21 cellular contexts compared by ENCODE assay signal in genomic region chr9:112054916-112055315, GRCh38.
DNase-seq lines count a peak whose midpoint lies in the region; ATAC-seq, FAIRE-seq and TF ChIP-seq lines count a peak whose summit lies in the region.
"Had no signal": no experiment of that assay in that cellular context is flagged by ENCODE, and none has a peak within 500 bp of the region (broad histone marks: within the 10 kb centered on the region; RNA-seq: fewer than 3 reads in every experiment).

No MANE protein-coding gene starts in this region.

- H2AFZ ChIP-seq in GM12878 (ENCODE audit: control insufficient read depth, low read depth, low read length) (no peak overlapping the region), mesenchymal stem cell (ENCODE audit: low read depth, low read length) (no peak overlapping the region)

- CTCF ChIA-PET in GM12878 (lab: Yijun Ruan, JAX) = no interaction called here

- TF ChIP-seq POLR2A in GM12891 (IDR thresholded peaks at IDR 0.05; ENCODE audit: low read depth, low read length) (no peak), GM12878 (IDR thresholded peaks at IDR 0.05; ENCODE audit: low read depth, low read length) (no peak), spleen (IDR thresholded peaks at IDR 0.05) (no peak)

- H3K4me1 ChIP-seq in GM12878 (ENCODE audit: control insufficient read depth, insufficient read depth, low read length) = peaks cover 37% of the 10 kb centered on the region
- peaks cover 12% of the 10 kb centered on the region for H3K4me1 ChIP-seq in mesenchymal stem cell (ENCODE audit: control insufficient read depth, insufficient read depth, low read depth, low read length)
- peaks cover 0 to 51% (median 31%) of the 10 kb centered on the region in 6 donors for H3K4me1 ChIP-seq in spleen
- H3K4me1 ChIP-seq: BLaER1, Caco-2, HAP-1 had no signal

- no peaks in the 10 kb centered on the region for H3K36me3 ChIP-seq in GM12878 (ENCODE audit: control insufficient read depth in 2 of 2, insufficient read depth in 2 of 2, low read length in 1 of 2)
- peaks cover 0 to 5% of the 10 kb centered on the region in 2 experiments for H3K36me3 ChIP-seq in mesenchymal stem cell (ENCODE audit: control insufficient read depth in 1 of 2, insufficient read depth in 2 of 2, low read depth in 1 of 2, low read length in 2 of 2)
- peaks cover 0 to 21% (median 0%) of the 10 kb centered on the region in 6 donors for H3K36me3 ChIP-seq in spleen
- H3K36me3 ChIP-seq: HAP-1 had no signal

- H4K8ac ChIP-seq in mesenchymal stem cell (ENCODE audit: low read length) = peak overlapping the region; percentile 20

- H3K79me2 ChIP-seq in GM12878 (ENCODE audit: control insufficient read depth, insufficient read depth, low read length) = no peaks in the 10 kb centered on the region

- no peak overlapping the region for H3K4ac ChIP-seq in mesenchymal stem cell (ENCODE audit: low read depth in 1 of 2, low read length in 2 of 2)

- 43% methylated on average over 4 of the region's 4 CpGs for WGBS in GM12878 (ENCODE audit: insufficient coverage, insufficient replicate concordance, low lambda C conversion rate, missing lambda C conversion rate)
- 98% methylated on average over 4 of the region's 4 CpGs for WGBS in mesenchymal stem cell
- WGBS in spleen, 5 donors = 88 to 94% (median 93%) methylated on average over 4 of the region's 4 CpGs

- DNase-seq in GM12891 (ENCODE audit: insufficient read length, low spot score) = no peak
- no peak for DNase-seq in GM12878 (ENCODE audit: low read depth, low spot score)
- DNase-seq in mesenchymal stem cell = no peak
- DNase-seq in spleen = no peak
- DNase-seq in NCI-H526 (lab: John Stamatoyannopoulos, UW) = no peak
- DNase-seq: Caco-2; CD4-positive, CD25-positive, alpha-beta regulatory T cell; CD8-positive, alpha-beta T cell; DMS79; EL; GDM1; GOT3; HFFc6 had no signal

- peaks cover 2% of the 10 kb centered on the region for H3K79me1 ChIP-seq in mesenchymal stem cell (replicated peaks; ENCODE audit: low read length, poor library complexity, severe bottlenecking)

- TF ChIP-seq RAD21 in GM12878 (IDR thresholded peaks at IDR 0.05; ENCODE audit: insufficient read depth, low read depth, low read length) = no peak

- intact Hi-C loops in GM12878 (cut with micrococcal nuclease; ENCODE audit: unreplicated experiment) = no loop called here
- intact Hi-C loops in spleen (cut with DNase I; ENCODE audit: low total_unique reads) = no loop called here

- H3K4me3 ChIP-seq in GM12878 (no peak overlapping the region), mesenchymal stem cell (ENCODE audit: insufficient read depth in 1 of 2, low read depth in 1 of 2, low read length in 2 of 2) (no peak overlapping the region), spleen (no peak overlapping the region)
- H3K4me3 ChIP-seq: BLaER1, HAP-1 had no signal

- H3K18ac ChIP-seq in mesenchymal stem cell (ENCODE audit: low read depth in 1 of 2, low read length in 2 of 2) = no peak overlapping the region

- no peak overlapping the region for H3K14ac ChIP-seq in mesenchymal stem cell (ENCODE audit: low read length in 2 of 2)

- no peak overlapping the region for H2BK12ac ChIP-seq in mesenchymal stem cell (ENCODE audit: low read length in 2 of 2)

- H3K9ac ChIP-seq in GM12878 (ENCODE audit: control insufficient read depth, insufficient read depth, low read length) (no peak overlapping the region), mesenchymal stem cell (ENCODE audit: low read length) (no peak overlapping the region)
- H3K9ac ChIP-seq: BLaER1 had no signal

- ATAC-seq in GM12878 = no peak
- ATAC-seq in HG02759 (IDR thresholded peaks at IDR 0.05; ENCODE audit: unreplicated experiment) = no peak
- ATAC-seq: CD8-positive, alpha-beta T cell had no signal

- no peak overlapping the region for H4K91ac ChIP-seq in mesenchymal stem cell (ENCODE audit: low read length)

- FAIRE-seq in GM12891 (lab: Jason Lieb, UNC) (no peak), GM12878 (lab: Jason Lieb, UNC) (no peak)
- FAIRE-seq: A204.1, GM12892, H54 had no signal

- H3K27me3 ChIP-seq in GM12878 (replicated peaks in 1 of 2; ENCODE audit: control insufficient read depth in 2 of 2, insufficient read depth in 2 of 2, low read length in 1 of 2) (no peaks in the 10 kb centered on the region), mesenchymal stem cell (ENCODE audit: control insufficient read depth in 1 of 2, insufficient read depth in 1 of 2, low read length in 2 of 2) (no peaks in the 10 kb centered on the region), spleen (replicated peaks in 1 of 7) (no peaks in the 10 kb centered on the region)
- H3K27me3 ChIP-seq: BLaER1 had no signal

- H3K4me2 ChIP-seq in GM12878 (ENCODE audit: control insufficient read depth, insufficient read depth) = no peak overlapping the region
- H3K4me2 ChIP-seq in mesenchymal stem cell (ENCODE audit: low read length, poor library complexity, severe bottlenecking) = no peak overlapping the region
- H3K4me2 ChIP-seq: BLaER1 had no signal

- POLR2A ChIA-PET in GM12878 (lab: Charles Lee) = interaction anchor here (0.7 to 1.1 kb wide), 2 partner anchors 22 to 60 kb away, joined by 3 read pairs; no protein-coding TSS in a partner anchor

- no TSS peak for BruUV-seq in GM12878 (replicated peaks; lab: Mats Ljungman, UMichigan)

- no peak overlapping the region for H3K23ac ChIP-seq in mesenchymal stem cell (ENCODE audit: low read length in 2 of 2)

- H2BK120ac ChIP-seq in mesenchymal stem cell (ENCODE audit: low read depth, low read length) = no peak overlapping the region

- H2BK5ac ChIP-seq in mesenchymal stem cell (ENCODE audit: low read depth, low read length, poor library complexity, severe bottlenecking) = no peak overlapping the region

- H3K27ac ChIP-seq in GM12878 (ENCODE audit: control insufficient read depth, insufficient read depth) (no peak overlapping the region), mesenchymal stem cell (ENCODE audit: low read length, poor library complexity, severe bottlenecking) (no peak overlapping the region), spleen (no peak overlapping the region)
- H3K27ac ChIP-seq: 22Rv1, BLaER1, C4-2B had no signal

- no peaks in the 10 kb centered on the region; the same call in 1 of the 3 replicates for H3K9me3 ChIP-seq in GM12878 (replicated peaks; ENCODE audit: control insufficient read depth, insufficient read depth, low read length)
- H3K9me3 ChIP-seq in mesenchymal stem cell (ENCODE audit: control insufficient read depth, low read length) = no peaks in the 10 kb centered on the region
- no peaks in the 10 kb centered on the region for H3K9me3 ChIP-seq in spleen
- H3K9me3 ChIP-seq: Caco-2, HAP-1 had no signal

- H4K20me1 ChIP-seq in GM12878 (ENCODE audit: control insufficient read depth, insufficient read depth) = no peaks in the 10 kb centered on the region
- H4K20me1 ChIP-seq: BLaER1 had no signal

- SMC1A ChIA-PET in GM12878 (lab: Charles Lee; ENCODE audit: uncharacterized antibody, unreplicated experiment) = interaction anchor here (0.7 to 1.7 kb wide), 4 partner anchors 12 to 197 kb away, joined by 3 to 4 read pairs (median 4); no protein-coding TSS in a partner anchor

- RAD21 ChIA-PET in GM12878 (lab: Charles Lee; ENCODE audit: unreplicated experiment) = no interaction called here

- H2BK15ac ChIP-seq in mesenchymal stem cell (ENCODE audit: low read depth, poor library complexity, severe bottlenecking) = no peak overlapping the region

- TF ChIP-seq EP300 in GM12878 (IDR thresholded peaks at IDR 0.05; ENCODE audit: borderline replicate concordance in 1 of 2, control insufficient read depth in 1 of 2, low read depth in 2 of 2, low read length in 2 of 2) = no peak

- in situ Hi-C loops in GM12878 (cut with MboI) = no loop called here

- TF ChIP-seq CTCF in GM12878 (IDR thresholded peaks at IDR 0.05 in 2 of 3, conservative IDR thresholded peaks at IDR 0.05 in 1 of 3; ENCODE audit: control insufficient read depth in 2 of 3, extremely low read depth in 1 of 3, insufficient read depth in 1 of 3, low read depth in 3 of 3, low read length in 3 of 3) = no peak
- no peak for TF ChIP-seq CTCF in spleen (IDR thresholded peaks at IDR 0.05 in 8 of 11, conservative IDR thresholded peaks at IDR 0.05 in 3 of 11)

- peak overlapping the region; percentile 80 for H2AK5ac ChIP-seq in mesenchymal stem cell (ENCODE audit: low read length, severe bottlenecking)

TF ChIP-seq in GM12891, 5 proteins besides CTCF, POLR2A, EP300 and RAD21:
- TF ChIP-seq PAX5 (IDR thresholded peaks at IDR 0.05; ENCODE audit: insufficient read depth, low read length, severe bottlenecking) = no peak
- 0 out of 2 replicates have a peak, but pooled peaks have one; percentile 14 for TF ChIP-seq POU2F2 (IDR thresholded peaks at IDR 0.05; ENCODE audit: low read depth, low read length)

TF ChIP-seq in GM12878, 131 proteins besides CTCF, POLR2A, EP300 and RAD21 (continues in another document):
- TF ChIP-seq TARDBP (IDR thresholded peaks at IDR 0.05; ENCODE audit: borderline replicate concordance) (no peak), JUNB (IDR thresholded peaks at IDR 0.05) (peak; percentile 24; the same call in 1 of the 2 replicates), DPF2 (IDR thresholded peaks at IDR 0.05) (0 out of 2 replicates have a peak, but pooled peaks have one; percentile 23), BHLHE40 (IDR thresholded peaks at IDR 0.05; ENCODE audit: borderline replicate concordance in 1 of 2, low read depth in 2 of 2, low read length in 1 of 2) (no peak), MTA3 (IDR thresholded peaks at IDR 0.05; ENCODE audit: borderline replicate concordance, low read length) (no peak), ATF3 (IDR thresholded peaks at IDR 0.05; ENCODE audit: borderline replicate concordance, extremely low read depth, low read depth, low read length) (no peak)
